8 cellular contexts compared by ENCODE assay signal in genomic region chr17:28720247-28720996, GRCh38. TPM values are rescaled to one million over a fixed set of nuclear protein-coding genes. Genes with fewer than 3 reads are reported as not detected.
DNase-seq lines count a peak whose midpoint lies in the region; ATAC-seq lines count a peak whose summit lies in the region.

No MANE protein-coding gene starts in this region.

- H3K4me2 ChIP-seq in BLaER1, result peak overlapping the region; percentile 100

- peaks cover 13% of the 10 kb centered on the region for H3K27me3 Mint-ChIP-seq in activated naive CD8-positive, alpha-beta T cell treated with anti-CD3 and anti-CD28 coated beads, Interleukin-2, amount 50 U/mL, for 24 hours

- no peaks in the 10 kb centered on the region for H3K9me3 ChIP-seq in BLaER1

- H3K4me1 ChIP-seq in BLaER1, result peaks cover 71% of the 10 kb centered on the region

- DNase-seq in Jurkat, Clone E6-1 (ENCODE audit: low read depth, low spot score), result no peak
- DNase-seq in activated naive CD8-positive, alpha-beta T cell treated with anti-CD3 and anti-CD28 coated beads, Interleukin-2, amount 50 U/mL, for 24 hours, result no peak
- DNase-seq in left kidney (ENCODE audit: low read depth, low spot score), result peak; percentile 25
- DNase-seq in substantia nigra (lab: John Stamatoyannopoulos, UW), result no peak
- no peak for DNase-seq in AG08395 (ENCODE audit: low spot score)
- no peak for DNase-seq in activated gamma-delta T cell (lab: John Stamatoyannopoulos, UW)
- no peak for DNase-seq in foreskin melanocyte

- peak overlapping the region; percentile 84 for H3K4me3 ChIP-seq in BLaER1
- H3K4me3 ChIP-seq in Jurkat, Clone E6-1 (ENCODE audit: low read length), result peak overlapping the region; percentile 99

- H3K27ac Mint-ChIP-seq in activated naive CD8-positive, alpha-beta T cell treated with anti-CD3 and anti-CD28 coated beads, Interleukin-2, amount 50 U/mL, for 24 hours, result peak overlapping the region; percentile 100

- peak overlapping the region; percentile 98 for H3K9ac ChIP-seq in BLaER1

- H3K4me1 Mint-ChIP-seq in activated naive CD8-positive, alpha-beta T cell treated with anti-CD3 and anti-CD28 coated beads, Interleukin-2, amount 50 U/mL, for 24 hours, result peaks cover 67% of the 10 kb centered on the region

- H4K20me1 ChIP-seq in BLaER1, result peaks cover 69% of the 10 kb centered on the region

- no peaks in the 10 kb centered on the region for H3K27me3 ChIP-seq in BLaER1

- H3K4me3 Mint-ChIP-seq in activated naive CD8-positive, alpha-beta T cell treated with anti-CD3 and anti-CD28 coated beads, Interleukin-2, amount 50 U/mL, for 24 hours, result peak overlapping the region; percentile 99

- H3K36me3 Mint-ChIP-seq in activated naive CD8-positive, alpha-beta T cell treated with anti-CD3 and anti-CD28 coated beads, Interleukin-2, amount 50 U/mL, for 24 hours (ENCODE audit: low read depth), result peaks cover 56% of the 10 kb centered on the region

- H3K9me3 Mint-ChIP-seq in activated naive CD8-positive, alpha-beta T cell treated with anti-CD3 and anti-CD28 coated beads, Interleukin-2, amount 50 U/mL, for 24 hours, result no peaks in the 10 kb centered on the region

- ATAC-seq in activated naive CD8-positive, alpha-beta T cell treated with anti-CD3 and anti-CD28 coated beads, Interleukin-2, amount 50 U/mL, for 24 hours, result no peak

- peaks cover 52% of the 10 kb centered on the region for H3K36me3 ChIP-seq in BLaER1

- peak overlapping the region; percentile 99 for H3K27ac ChIP-seq in BLaER1
- peak overlapping the region; percentile 83 for H3K27ac ChIP-seq in substantia nigra (ENCODE audit: low read depth, low read length, poor library complexity, severe bottlenecking)

RNA-seq across cellular contexts. Expression of gene RPL23A, which starts 0.6 kb away (rescaled TPM):
- polyA plus RNA-seq in Jurkat, Clone E6-1 (2012; ENCODE audit: insufficient read depth, insufficient read length), result 1,510 TPM

RNA-seq across cellular contexts. Expression of gene RAB34, which starts 2.8 kb away (rescaled TPM):
- polyA plus RNA-seq in Jurkat, Clone E6-1 (2012; ENCODE audit: insufficient read depth, insufficient read length), result not detected

RNA-seq across cellular contexts. Expression of gene TLCD1, which starts 5.6 kb away (rescaled TPM):
- polyA plus RNA-seq in Jurkat, Clone E6-1 (2012; ENCODE audit: insufficient read depth, insufficient read length), result 2.3 TPM

RNA-seq across cellular contexts. Expression of gene NEK8, which starts 8.2 kb away (rescaled TPM):
- polyA plus RNA-seq in Jurkat, Clone E6-1 (2012; ENCODE audit: insufficient read depth, insufficient read length), result 1.00 TPM

RNA-seq across cellular contexts. Expression of gene PROCA1, which starts 8.7 kb away (rescaled TPM):
- 1.5 TPM for polyA plus RNA-seq in Jurkat, Clone E6-1 (2012; ENCODE audit: insufficient read depth, insufficient read length)
